Comparison of ENCODE assay signal across 8 cellular contexts in the genomic region with DNA sequence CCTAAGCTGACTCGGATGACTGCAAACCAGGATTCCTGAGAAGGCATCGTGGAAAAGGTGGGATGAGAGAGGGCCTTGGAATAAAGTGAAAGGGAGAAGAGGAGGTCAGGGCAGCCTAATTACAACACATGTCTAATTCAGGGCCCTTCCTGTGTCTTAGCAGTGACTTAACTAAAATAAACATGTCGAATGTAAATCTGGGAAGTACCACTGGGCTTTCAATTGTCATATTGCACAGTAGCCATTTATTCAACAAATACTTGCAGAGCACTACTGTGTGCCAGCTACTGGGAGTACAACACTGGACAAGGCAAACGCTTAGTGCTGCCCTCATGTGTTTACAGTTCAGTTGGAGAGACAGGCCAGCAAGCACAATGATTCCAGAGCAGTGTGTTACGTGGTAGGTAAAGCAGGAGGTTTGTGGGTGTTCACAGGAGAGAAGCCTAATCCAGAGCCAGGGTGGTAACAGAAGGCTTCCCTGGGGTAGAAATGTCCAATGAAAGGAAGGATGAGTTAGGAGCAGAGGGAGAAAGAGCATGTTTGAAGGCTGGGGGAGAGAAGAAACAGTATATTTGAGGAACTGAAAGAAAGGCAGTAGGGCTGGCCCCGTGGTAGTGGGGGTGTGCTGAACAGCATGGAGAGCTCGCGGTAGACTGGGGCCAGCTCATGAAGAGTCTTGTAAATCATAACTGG. TPM values are rescaled to one million over a fixed set of nuclear protein-coding genes. Genes with fewer than 3 reads are reported as not detected.
DNase-seq lines count a peak whose midpoint lies in the region; ATAC-seq, FAIRE-seq and TF ChIP-seq lines count a peak whose summit lies in the region.

No MANE protein-coding gene starts in this region.

- H3K4me3 Mint-ChIP-seq in progenitor cell of endocrine pancreas (ENCODE audit: low read depth) = no peak overlapping the region

- no peak overlapping the region for H3K4me3 ChIP-seq in endothelial cell of umbilical vein (replicated peaks in 1 of 3; ENCODE audit: insufficient read depth in 1 of 3, low read depth in 1 of 3, low read length in 3 of 3)

- CTCF ChIA-PET in endothelial cell of umbilical vein (lab: Charles Lee) = interaction anchor here (1.6 kb wide), 1 partner anchor 24 kb away, joined by 9 read pairs; no protein-coding TSS in a partner anchor

- peak overlapping the region; percentile 4 for H2AFZ ChIP-seq in endothelial cell of umbilical vein (ENCODE audit: low read depth, low read length)

- no peaks in the 10 kb centered on the region for H4K20me1 ChIP-seq in endothelial cell of umbilical vein (replicated peaks; ENCODE audit: control insufficient read depth, extremely low read depth, insufficient read depth, low read length)

- TF ChIP-seq POLR2A in endothelial cell of umbilical vein (IDR thresholded peaks at IDR 0.05; ENCODE audit: low read depth, low read length) = no peak

- H3K4me1 ChIP-seq in endothelial cell of umbilical vein (ENCODE audit: control insufficient read depth, extremely low read depth, insufficient read depth, low read length) = peaks cover 43% of the 10 kb centered on the region

- H3K4me2 ChIP-seq in endothelial cell of umbilical vein (ENCODE audit: insufficient read depth, low read length) = no peak overlapping the region

- BruUV-seq in endothelial cell of umbilical vein (replicated peaks; lab: Mats Ljungman, UMichigan) = no TSS peak

- ATAC-seq in GM18519 (IDR thresholded peaks at IDR 0.05; ENCODE audit: low FRiP score, unreplicated experiment) (peak; percentile 86), HG02852 (IDR thresholded peaks at IDR 0.05; ENCODE audit: unreplicated experiment) (peak; percentile 94)

- H3K9me3 ChIP-seq in endothelial cell of umbilical vein (replicated peaks; ENCODE audit: control insufficient read depth, insufficient read depth, low read length) = no peaks in the 10 kb centered on the region

- peak; percentile 42 for FAIRE-seq in endothelial cell of umbilical vein (lab: Jason Lieb, UNC)

- peaks cover 19% of the 10 kb centered on the region for H3K4me1 Mint-ChIP-seq in progenitor cell of endocrine pancreas (ENCODE audit: low read depth)

- H3K36me3 ChIP-seq in endothelial cell of umbilical vein (ENCODE audit: control insufficient read depth in 2 of 2, extremely low read depth in 1 of 2, insufficient read depth in 2 of 2, low read length in 2 of 2) = no peaks in the 10 kb centered on the region

- intact Hi-C loops in endothelial cell of umbilical vein (cut with micrococcal nuclease) = no loop called here

- H3K9me3 Mint-ChIP-seq in progenitor cell of endocrine pancreas (ENCODE audit: low read depth) = no peaks in the 10 kb centered on the region

- H3K9ac ChIP-seq in endothelial cell of umbilical vein (replicated peaks; ENCODE audit: extremely low read depth, insufficient read depth, low read length) = no peak overlapping the region

- H3K27me3 ChIP-seq in endothelial cell of umbilical vein (ENCODE audit: control insufficient read depth in 2 of 2, insufficient read depth in 2 of 2, low read length in 2 of 2) = no peaks in the 10 kb centered on the region

- no peak overlapping the region for H3K27ac ChIP-seq in endothelial cell of umbilical vein (ENCODE audit: insufficient read depth, low read depth, low read length)

- POLR2A ChIA-PET in endothelial cell of umbilical vein (lab: Charles Lee) = no interaction called here

- H3K27me3 Mint-ChIP-seq in progenitor cell of endocrine pancreas = peaks cover 9% of the 10 kb centered on the region

- no peaks in the 10 kb centered on the region for H3K9me1 ChIP-seq in endothelial cell of umbilical vein (replicated peaks; ENCODE audit: control insufficient read depth, extremely low read depth, insufficient read depth, low read length)

- DNase-seq in NCI-H82 (lab: John Stamatoyannopoulos, UW) = peak; percentile 31
- DNase-seq in endothelial cell of umbilical vein (ENCODE audit: low read depth, low spot score) = no peak
- DNase-seq in progenitor cell of endocrine pancreas (ENCODE audit: low spot score, unreplicated experiment) = no peak
- no peak for DNase-seq in activated CD8-positive, alpha-beta memory T cell treated with anti-CD3 and anti-CD28 coated beads, Interleukin-2, amount 50 U/mL, for 48 hours
- DNase-seq in NCI-H2029 (lab: John Stamatoyannopoulos, UW) = no peak
- DNase-seq in activated gamma-delta T cell treated with Interleukin-2 at 50 U/mL for 16 hours = no peak

- TF ChIP-seq CTCF in endothelial cell of umbilical vein (IDR thresholded peaks at IDR 0.05; ENCODE audit: extremely low read depth in 1 of 2, insufficient read depth in 1 of 2, low read depth in 1 of 2, low read length in 2 of 2) (no peak), progenitor cell of endocrine pancreas (IDR thresholded peaks at IDR 0.05; ENCODE audit: unreplicated experiment) (no peak)

- dilution Hi-C loops in endothelial cell of umbilical vein (cut with MboI; ENCODE audit: extremely low pct_ligation_motif_present, low sequenced_read_pairs) = no loop called here

- H3K27ac Mint-ChIP-seq in progenitor cell of endocrine pancreas = peak overlapping the region; percentile 17

- H3K36me3 Mint-ChIP-seq in progenitor cell of endocrine pancreas (ENCODE audit: insufficient read depth) = no peaks in the 10 kb centered on the region

- H3K79me2 ChIP-seq in endothelial cell of umbilical vein (ENCODE audit: control insufficient read depth, insufficient read depth, low read length) = no peaks in the 10 kb centered on the region

TF ChIP-seq in endothelial cell of umbilical vein, 7 proteins besides CTCF, POLR2A, EP300 and RAD21:
- TF ChIP-seq EZH2 (IDR thresholded peaks at IDR 0.05; ENCODE audit: borderline replicate concordance, low read depth, low read length, severe bottlenecking) = no peak
- no peak for TF ChIP-seq MAX (IDR thresholded peaks at IDR 0.05; ENCODE audit: insufficient read depth, insufficient read length)
- TF ChIP-seq POLR2AphosphoS5 (IDR thresholded peaks at IDR 0.05; ENCODE audit: insufficient read depth, low read depth, low read length) = no peak
- TF ChIP-seq FOS (IDR thresholded peaks at IDR 0.05; ENCODE audit: borderline replicate concordance, insufficient read depth, low read length) = no peak
- no peak for TF ChIP-seq GATA2 (IDR thresholded peaks at IDR 0.05; ENCODE audit: insufficient read depth, insufficient read length, low read depth, low read length)
- TF ChIP-seq JUN (IDR thresholded peaks at IDR 0.05; ENCODE audit: borderline replicate concordance, insufficient read depth, insufficient read length, low read depth) = no peak

RNA-seq across cellular contexts. Expression of gene RASAL2, which starts 38.0 kb away (rescaled TPM):
- total RNA-seq in endothelial cell of umbilical vein (15.5 and 19.6 TPM in 2 replicates), progenitor cell of endocrine pancreas (28.5 and 30.5 TPM in 2 replicates)
- polyA plus RNA-seq in endothelial cell of umbilical vein = 9.9 and 12.5 TPM in 2 replicates
- polyA plus RNA-seq in endothelial cell of umbilical vein (2011; cell fraction: cytosol; rRNA removed) = 6.5 and 6.8 TPM in 2 replicates
- polyA plus RNA-seq in endothelial cell of umbilical vein (2011; cell fraction: nucleus; rRNA removed) = 60.0 and 62.3 TPM in 2 replicates
- polyA plus RNA-seq in endothelial cell of umbilical vein (2012) = 8.3 and 11.0 TPM in 2 replicates
- 38.0 and 43.9 TPM in 2 replicates for polyA minus RNA-seq in endothelial cell of umbilical vein
- polyA minus RNA-seq in endothelial cell of umbilical vein (2011; cell fraction: cytosol; rRNA and poly(A)+ RNA removed) = 13.8 TPM
- polyA minus RNA-seq in endothelial cell of umbilical vein (2011; cell fraction: nucleus; rRNA and poly(A)+ RNA removed) = 86.8 and 100 TPM in 2 replicates
